13 cellular contexts compared by ENCODE assay signal in genomic region chr4:55851885-55852284, GRCh38. TPM values are rescaled to one million over a fixed set of nuclear protein-coding genes. Genes with fewer than 3 reads are reported as not detected.
A peak's percentile ranks its signal among the peaks of the same experiment; 100 is the strongest.
DNase-seq lines count a peak whose midpoint lies in the region; ATAC-seq and TF ChIP-seq lines count a peak whose summit lies in the region.
"Had no signal": no experiment of that assay in that cellular context is flagged by ENCODE, and none has a peak within 500 bp of the region (broad histone marks: within the 10 kb centered on the region; RNA-seq: fewer than 3 reads in every experiment).

No MANE protein-coding gene starts in this region.

- H3K27me3 Mint-ChIP-seq in CD4-positive, alpha-beta memory T cell: no peaks in the 10 kb centered on the region

- H3K36me3 ChIP-seq in CD4-positive, alpha-beta memory T cell (ENCODE audit: insufficient read depth, low read length): no peaks in the 10 kb centered on the region
- H3K36me3 ChIP-seq: gastrocnemius medialis, neutrophil, SJSA1 had no signal

- peak overlapping the region in 6 of 8 donors; percentile 17 to 67 (median 46) for H3K4me3 Mint-ChIP-seq in CD4-positive, alpha-beta memory T cell
- H3K4me3 Mint-ChIP-seq: dendritic cell treated with granulocyte-macrophage colony-stimulating factor and Interleukin-4, amounts not matched to agents 40 ng/mL and 50 ng/mL, for 4 days had no signal

- H3K27ac ChIP-seq in CD4-positive, alpha-beta memory T cell (ENCODE audit: low read depth, low read length): no peak overlapping the region
- H3K27ac ChIP-seq: BLaER1, gastrocnemius medialis, neutrophil, SJSA1 had no signal

- intact Hi-C loops in CD4-positive, alpha-beta memory T cell (cut with micrococcal nuclease): loop anchor here (5.0 kb wide), 3 partner anchors 505 to 1125 kb away; partner anchors contain the start of genes NOA1, POLR2B, SPINK2 and SRD5A3
- intact Hi-C loops in left colon (cut with DNase I, micrococcal nuclease) (no loop called here), left cardiac atrium (cut with DNase I) (loop anchor here in 1 of 2 donors (10.0 kb wide), 2 partner anchors 307 to 507 kb away; partner anchors contain the start of genes CLOCK and SRD5A3)

- H3K4me3 ChIP-seq in CD4-positive, alpha-beta memory T cell (ENCODE audit: low read length in 2 of 2): no peak overlapping the region
- no peak overlapping the region for H3K4me3 ChIP-seq in Jurkat, Clone E6-1 (ENCODE audit: low read length)
- H3K4me3 ChIP-seq: BLaER1, gastrocnemius medialis, SJSA1 had no signal

- ATAC-seq in left colon: peak; percentile 59
- ATAC-seq in omental fat pad (ENCODE audit: low FRiP score): no peak
- no peak for ATAC-seq in left cardiac atrium
- ATAC-seq: gastrocnemius medialis had no signal

- POLR2A ChIA-PET in CD4-positive, alpha-beta memory T cell (lab: Charles Lee; ENCODE audit: partially characterized antibody): interaction anchor here (0.5 kb wide), 1 partner anchor 1057 kb away, joined by 3 read pairs; no protein-coding TSS in a partner anchor

- no peaks in the 10 kb centered on the region for H3K27me3 ChIP-seq in CD4-positive, alpha-beta memory T cell (ENCODE audit: insufficient read depth, low read length)
- H3K27me3 ChIP-seq: BLaER1, gastrocnemius medialis, SJSA1 had no signal

- peaks cover 44% of the 10 kb centered on the region for H3K4me1 ChIP-seq in CD4-positive, alpha-beta memory T cell (ENCODE audit: insufficient read depth, low read length)

- TF ChIP-seq CTCF in omental fat pad (IDR thresholded peaks at IDR 0.05): no peak

- H3K9me3 ChIP-seq in CD4-positive, alpha-beta memory T cell (ENCODE audit: control insufficient read depth in 1 of 2, low read length in 2 of 2): no peaks in the 10 kb centered on the region
- H3K9me3 ChIP-seq: gastrocnemius medialis, neutrophil, SJSA1 had no signal

- peaks cover 0 to 7% of the 10 kb centered on the region in 2 donors for H3K36me3 Mint-ChIP-seq in CD4-positive, alpha-beta memory T cell

- peaks cover 19 to 33% (median 29%) of the 10 kb centered on the region in 4 donors for H3K4me1 Mint-ChIP-seq in CD4-positive, alpha-beta memory T cell

- peaks cover 0 to 2% (median 0%) of the 10 kb centered on the region in 8 donors for H3K9me3 Mint-ChIP-seq in CD4-positive, alpha-beta memory T cell
- H3K9me3 Mint-ChIP-seq: dendritic cell treated with granulocyte-macrophage colony-stimulating factor and Interleukin-4, amounts not matched to agents 40 ng/mL and 50 ng/mL, for 4 days had no signal

- CTCF ChIA-PET in CD4-positive, alpha-beta memory T cell (lab: Charles Lee; ENCODE audit: partially characterized antibody): interaction anchor here (0.6 to 6.0 kb wide), 2 partner anchors 15 to 452 kb away, joined by 3 to 29 read pairs; no protein-coding TSS in a partner anchor

- peak overlapping the region; percentile 31 to 87 (median 70) for H3K27ac Mint-ChIP-seq in CD4-positive, alpha-beta memory T cell
- H3K27ac Mint-ChIP-seq: dendritic cell treated with granulocyte-macrophage colony-stimulating factor and Interleukin-4, amounts not matched to agents 40 ng/mL and 50 ng/mL, for 4 days had no signal

- peak; percentile 20 to 48 (median 30) for DNase-seq in CD4-positive, alpha-beta memory T cell
- DNase-seq in Jurkat, Clone E6-1 (ENCODE audit: low read depth, low spot score): peak; percentile 51
- peak; percentile 25 for DNase-seq in activated gamma-delta T cell treated with anti-CD3 and anti-CD28 coated beads, Interleukin-2, amount 50 U/mL, for 16 hours (ENCODE audit: low read depth)
- DNase-seq in left colon (peak; percentile 23 to 38), NCI-H146 treated with DMSO at 0.1 percent for 48 hours (lab: John Stamatoyannopoulos, UW; ENCODE audit: unreplicated experiment) (no peak), omental fat pad (ENCODE audit: low spot score) (no peak), left cardiac atrium (no peak), GM19240 (ENCODE audit: insufficient read length, low spot score) (no peak)
- DNase-seq: gastrocnemius medialis had no signal

RNA-seq across cellular contexts. Expression of gene EXOC1, which starts 1.6 kb away (rescaled TPM):
- 10 to 100 TPM; 41.9 to 50.7 TPM for total RNA-seq in CD4-positive, alpha-beta memory T cell
- 10 to 100 TPM in 1 of 2 donors, 1 to 10 TPM in 1; 9.4 to 20.9 TPM for polyA plus RNA-seq in CD4-positive, alpha-beta memory T cell
- 21.8 TPM for polyA plus RNA-seq in Jurkat, Clone E6-1 (2012; ENCODE audit: insufficient read depth, insufficient read length)
- total RNA-seq in left colon (10 to 100 TPM; 37.1 to 43.8 TPM), omental fat pad (10 to 100 TPM; 30.7 to 55.3 (median 36.9) TPM), left cardiac atrium (10 to 100 TPM; 22.4 to 22.5 TPM)

RNA-seq across cellular contexts. Expression of gene EXOC1L, which starts 32.3 kb away (rescaled TPM):
- not detected for total RNA-seq in CD4-positive, alpha-beta memory T cell
- not detected for polyA plus RNA-seq in CD4-positive, alpha-beta memory T cell
- not detected for polyA plus RNA-seq in Jurkat, Clone E6-1 (2012; ENCODE audit: insufficient read depth, insufficient read length)
- total RNA-seq in left colon (not detected), omental fat pad (not detected), left cardiac atrium (not detected)
- total RNA-seq: gastrocnemius medialis, SJSA1 had no signal

Comparison
In these comparisons a context has a peak if more than half of its experiments do, and no peak if none do; other contexts are left out.
1. DNase-seq: peak in CD4-positive, alpha-beta memory T cell (5 of 5), Jurkat, Clone E6-1 (single experiment), activated gamma-delta T cell treated with anti-CD3 and anti-CD28 coated beads, Interleukin-2, amount 50 U/mL, for 16 hours (single experiment) and left colon (2 of 2); none in NCI-H146 treated with DMSO at 0.1 percent for 48 hours (single experiment), omental fat pad (single experiment), left cardiac atrium (single experiment) and GM19240 (single experiment).